14 cellular contexts compared by ENCODE assay signal in genomic region chr5:446066-446725, GRCh38. TPM values are rescaled to one million over a fixed set of nuclear protein-coding genes. Genes with fewer than 3 reads are reported as not detected.
DNase-seq lines count a peak whose midpoint lies in the region; ATAC-seq and TF ChIP-seq lines count a peak whose summit lies in the region.
"Had no signal": no experiment of that assay in that cellular context is flagged by ENCODE, and none has a peak within 500 bp of the region (broad histone marks: within the 10 kb centered on the region; RNA-seq: fewer than 3 reads in every experiment).

No MANE protein-coding gene starts in this region.

- no peak for ATAC-seq in stimulated activated effector memory CD8-positive, alpha-beta T cell treated with anti-CD3 and anti-CD28 coated beads, Interleukin-12 subunit alpha, Interleukin-12 subunit beta, amount 100 ng/mL, for 72 hours
- no peak for ATAC-seq in GM18517 (IDR thresholded peaks at IDR 0.05; ENCODE audit: unreplicated experiment)

- H3K9me3 ChIP-seq in esophagus (ENCODE audit: control insufficient read depth in 2 of 2, insufficient read depth in 1 of 2, low read depth in 1 of 2, low read length in 1 of 2) (no peaks in the 10 kb centered on the region), esophagus squamous epithelium (peaks cover 0 to 3% (median under 1%) of the 10 kb centered on the region in 3 donors)
- H3K9me3 ChIP-seq: colonic mucosa, right lobe of liver had no signal

- H3K9me3 Mint-ChIP-seq in stimulated activated effector memory CD8-positive, alpha-beta T cell treated with anti-CD3 and anti-CD28 coated beads, Interleukin-12 subunit alpha, Interleukin-12 subunit beta, amount 100 ng/mL, for 72 hours, result no peaks in the 10 kb centered on the region

- H3K4me1 ChIP-seq in esophagus (ENCODE audit: control insufficient read depth in 2 of 2, insufficient read depth in 2 of 2, low read length in 1 of 2), result peaks cover 17 to 30% of the 10 kb centered on the region in 2 donors
- H3K4me1 ChIP-seq in esophagus squamous epithelium, result peaks cover 27 to 66% (median 42%) of the 10 kb centered on the region in 3 donors
- H3K4me1 ChIP-seq: colonic mucosa had no signal

- no peak for TF ChIP-seq POLR2A in esophagus squamous epithelium (IDR thresholded peaks at IDR 0.05)

- no peak for TF ChIP-seq CTCF in esophagus squamous epithelium (IDR thresholded peaks at IDR 0.05)

- no peak overlapping the region for H3K4me3 Mint-ChIP-seq in stimulated activated effector memory CD8-positive, alpha-beta T cell treated with anti-CD3 and anti-CD28 coated beads, Interleukin-12 subunit alpha, Interleukin-12 subunit beta, amount 100 ng/mL, for 72 hours

- 74 to 75% methylated on average over 15 of the region's 15 CpGs for WGBS in esophagus, 2 donors
- 54 to 69% methylated on average over 9 to 10 of the region's 15 CpGs for WGBS in esophagus squamous epithelium, 2 donors

- H3K27ac Mint-ChIP-seq in stimulated activated effector memory CD8-positive, alpha-beta T cell treated with anti-CD3 and anti-CD28 coated beads, Interleukin-12 subunit alpha, Interleukin-12 subunit beta, amount 100 ng/mL, for 72 hours, result peak overlapping the region; percentile 64

- H3K4me3 ChIP-seq in esophagus (ENCODE audit: low read depth in 1 of 2, low read length in 2 of 2), result no peak overlapping the region
- H3K4me3 ChIP-seq in esophagus squamous epithelium, result no peak overlapping the region
- H3K4me3 ChIP-seq: colonic mucosa, right lobe of liver, SK-N-MC had no signal

- DNase-seq in activated effector memory CD4-positive, alpha-beta T cell treated with anti-CD3 and anti-CD28 coated beads, Interleukin-2, amount 50 U/mL, for 16 hours, result peak; percentile 33
- no peak for DNase-seq in activated effector memory CD4-positive, alpha-beta T cell treated with Interleukin-2 at 50 U/mL for 16 hours
- DNase-seq in ELR (ENCODE audit: low read depth) (peak; percentile 43), esophagus squamous epithelium (lab: John Stamatoyannopoulos, UW) (no peak), HK-2 (ENCODE audit: unreplicated experiment) (no peak)
- DNase-seq in stimulated activated effector memory CD8-positive, alpha-beta T cell treated with anti-CD3 and anti-CD28 coated beads, Interleukin-12 subunit alpha, Interleukin-12 subunit beta, amount 100 ng/mL, for 72 hours (ENCODE audit: low spot score in 2 of 2), result no peak
- DNase-seq: colonic mucosa, NCI-H187, NCI-H510A had no signal

- intact Hi-C loops in esophagus squamous epithelium (cut with DNase I), result loop anchor here (10.0 kb wide), 1 partner anchor 169 kb away; the partner anchor contains the start of gene CEP72

- H3K36me3 Mint-ChIP-seq in stimulated activated effector memory CD8-positive, alpha-beta T cell treated with anti-CD3 and anti-CD28 coated beads, Interleukin-12 subunit alpha, Interleukin-12 subunit beta, amount 100 ng/mL, for 72 hours, result peaks cover 86% of the 10 kb centered on the region

- H3K27ac ChIP-seq in esophagus (ENCODE audit: low read depth in 2 of 2, low read length in 1 of 2) (peak overlapping the region; percentile 40 to 73), esophagus squamous epithelium (peak overlapping the region in 2 of 4 donors; percentile 34 to 55)
- H3K27ac ChIP-seq: colonic mucosa, epithelial cell of prostate, right lobe of liver, SK-N-MC had no signal

- peaks cover 13 to 24% of the 10 kb centered on the region in 2 donors for H3K36me3 ChIP-seq in esophagus (ENCODE audit: control insufficient read depth in 2 of 2, insufficient read depth in 2 of 2, low read length in 1 of 2)
- H3K36me3 ChIP-seq in esophagus squamous epithelium, result peaks cover 19 to 59% (median 33%) of the 10 kb centered on the region in 3 donors

- H3K27me3 ChIP-seq in esophagus (ENCODE audit: control insufficient read depth in 1 of 2, insufficient read depth in 2 of 2, low read length in 2 of 2) (no peaks in the 10 kb centered on the region), esophagus squamous epithelium (no peaks in the 10 kb centered on the region)
- H3K27me3 ChIP-seq: colonic mucosa, right lobe of liver had no signal

- H3K4me1 Mint-ChIP-seq in stimulated activated effector memory CD8-positive, alpha-beta T cell treated with anti-CD3 and anti-CD28 coated beads, Interleukin-12 subunit alpha, Interleukin-12 subunit beta, amount 100 ng/mL, for 72 hours, result peaks cover 64% of the 10 kb centered on the region

RNA-seq across cellular contexts. Expression of gene EXOC3, which starts 3.2 kb away (rescaled TPM):
- 10 to 100 TPM; 40.3 to 49.1 TPM for polyA plus RNA-seq in esophagus
- 10 to 100 TPM; 39.1 to 54.6 (median 42.8) TPM for total RNA-seq in esophagus squamous epithelium

Comparison
In these comparisons a context has a peak if more than half of its experiments do, and no peak if none do; other contexts are left out.
1. DNase-seq: peak in activated effector memory CD4-positive, alpha-beta T cell treated with anti-CD3 and anti-CD28 coated beads, Interleukin-2, amount 50 U/mL, for 16 hours (single experiment) and ELR (single experiment); none in activated effector memory CD4-positive, alpha-beta T cell treated with Interleukin-2 at 50 U/mL for 16 hours (single experiment), stimulated activated effector memory CD8-positive, alpha-beta T cell treated with anti-CD3 and anti-CD28 coated beads, Interleukin-12 subunit alpha, Interleukin-12 subunit beta, amount 100 ng/mL, for 72 hours (0 of 2), esophagus squamous epithelium (single experiment) and HK-2 (single experiment).